Comparison of ENCODE assay signal across 1 cellular context in genomic region chr12:98422809-98423208, GRCh38.
TF ChIP-seq lines count a peak whose summit lies in the region.

No MANE protein-coding gene starts in this region.

TF ChIP-seq in GM23338, 12 proteins besides CTCF, POLR2A, EP300 and RAD21 (continued from another document):
- no peak for TF ChIP-seq ZNF462 (CRISPR knock-in tag; IDR thresholded peaks at IDR 0.05)
- TF ChIP-seq STAT1 (IDR thresholded peaks at IDR 0.05; ENCODE audit: unreplicated experiment) = no peak
- no peak for TF ChIP-seq EZH2phosphoT487 (IDR thresholded peaks at IDR 0.05; ENCODE audit: unreplicated experiment)
